ENCODE assay signal across 1 cellular context in the genomic region with DNA sequence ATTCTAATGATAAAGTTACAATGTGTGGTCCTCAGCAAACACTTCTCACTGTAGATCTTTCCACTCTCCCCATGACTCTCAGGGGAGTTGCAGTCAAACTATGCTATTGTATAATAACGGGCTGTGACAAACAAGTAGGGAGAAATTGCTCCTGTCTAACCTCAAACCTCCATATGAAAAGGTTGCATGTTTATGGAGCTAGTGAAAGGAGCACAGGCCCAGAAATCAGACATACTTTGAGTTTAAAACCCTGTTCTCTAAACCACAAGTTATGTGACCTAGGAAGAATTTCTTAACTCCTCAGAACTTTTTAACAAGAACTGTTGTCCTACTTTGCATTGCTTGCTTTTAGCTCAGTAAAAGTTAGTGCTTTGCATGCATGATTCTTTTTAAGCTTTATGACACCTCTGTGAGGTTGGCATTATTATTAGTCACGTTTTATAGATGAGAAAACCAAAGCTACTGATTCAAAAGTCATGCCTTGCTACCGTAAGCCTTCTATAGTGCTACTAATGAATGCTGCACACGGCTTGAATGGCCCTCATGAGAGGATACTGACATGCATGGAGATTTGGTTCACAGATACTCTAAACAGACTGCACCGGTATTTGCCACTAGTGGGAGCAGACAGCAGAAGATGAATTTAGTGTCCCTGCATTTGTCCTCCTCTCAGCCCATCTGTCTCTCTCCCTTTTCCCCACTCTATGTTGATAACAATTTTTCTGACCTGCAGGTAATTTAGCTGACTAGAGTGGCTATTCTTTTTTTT.
TF ChIP-seq lines count a peak whose summit lies in the region.

No MANE protein-coding gene starts in this region.

TF ChIP-seq in HepG2, 621 proteins besides CTCF, POLR2A, EP300 and RAD21:
- TF ChIP-seq DDIT3 (CRISPR knock-in tag; IDR thresholded peaks at IDR 0.05), result no peak
- peak; percentile 59 for TF ChIP-seq STAG1 (CRISPR knock-in tag; IDR thresholded peaks at IDR 0.05)
- TF ChIP-seq HDAC6 (IDR thresholded peaks at IDR 0.05; ENCODE audit: low read depth, low read length), result no peak
- no peak for TF ChIP-seq ZBTB34 (CRISPR knock-in tag; IDR thresholded peaks at IDR 0.05)
- TF ChIP-seq SMC3 (IDR thresholded peaks at IDR 0.05; ENCODE audit: low read length), result peak; percentile 51; the same call in 1 of the 2 replicates
